ENCODE assay signal across 18 cellular contexts in the genomic region with DNA sequence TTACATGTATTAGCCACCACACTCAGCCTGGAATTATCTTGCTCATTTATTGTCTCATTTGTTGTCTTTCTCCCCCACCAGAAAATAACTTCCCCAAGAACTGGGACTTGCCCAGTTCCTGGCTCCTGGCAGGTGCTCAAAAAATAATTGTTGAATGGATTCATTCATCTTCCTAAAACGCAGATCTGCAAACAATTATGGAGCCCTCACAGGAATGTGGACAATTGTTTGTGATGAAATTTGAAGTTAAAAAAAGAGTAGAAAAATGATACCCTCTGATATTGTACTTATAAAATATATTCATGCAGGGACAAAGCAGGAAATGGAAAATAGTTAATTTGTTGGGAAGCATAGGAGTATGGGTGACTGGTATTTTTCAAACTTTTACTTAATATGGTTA.
DNase-seq lines count a peak whose midpoint lies in the region; ATAC-seq, FAIRE-seq and TF ChIP-seq lines count a peak whose summit lies in the region.
"Had no signal": no experiment of that assay in that cellular context is flagged by ENCODE, and none has a peak within 500 bp of the region (broad histone marks: within the 10 kb centered on the region; RNA-seq: fewer than 3 reads in every experiment).

No MANE protein-coding gene starts in this region.

- H3K27me3 ChIP-seq in PC-3 (ENCODE audit: low read length): no peaks in the 10 kb centered on the region
- H3K27me3 ChIP-seq in testis: no peaks in the 10 kb centered on the region
- H3K27me3 ChIP-seq: Peyer's patch had no signal

- peak overlapping the region; percentile 6 for H3K27ac ChIP-seq in PC-3 (ENCODE audit: low read length)
- H3K27ac ChIP-seq in testis: no peak overlapping the region
- H3K27ac ChIP-seq: Peyer's patch had no signal

- H3K9me3 ChIP-seq in PC-3 (ENCODE audit: low read length): no peaks in the 10 kb centered on the region
- H3K9me3 ChIP-seq in testis: no peaks in the 10 kb centered on the region
- H3K9me3 ChIP-seq: Peyer's patch had no signal

- H4K20me1 ChIP-seq in PC-3 (ENCODE audit: low read length): no peaks in the 10 kb centered on the region

- H3K4me2 ChIP-seq in PC-3 (ENCODE audit: low read length): no peak overlapping the region

- TF ChIP-seq CTCF in PC-3 (conservative IDR thresholded peaks at IDR 0.05; ENCODE audit: low read depth, low read length): no peak
- no peak for TF ChIP-seq CTCF in omental fat pad (IDR thresholded peaks at IDR 0.05)
- TF ChIP-seq CTCF in testis (IDR thresholded peaks at IDR 0.05): no peak

- H3K9ac ChIP-seq in PC-3 (ENCODE audit: low read length): no peak overlapping the region

- H3F3A ChIP-seq in PC-3 (ENCODE audit: low read length, unreplicated experiment): no peaks in the 10 kb centered on the region

- WGBS in testis, 2 donors: 44 to 58% methylated on average over 1 of the region's 1 CpG

- CTCF ChIA-PET in PC-3 (lab: Charles Lee): no interaction called here

- POLR2A ChIA-PET in PC-3 (lab: Charles Lee; ENCODE audit: unreplicated experiment): no interaction called here

- BruUV-seq in PC-3 (replicated peaks; lab: Mats Ljungman, UMichigan): no TSS peak

- FAIRE-seq in endometrium (lab: Jason Lieb, UNC): peak; percentile 23

- H3K4me1 ChIP-seq in PC-3 (ENCODE audit: insufficient read depth, low read length) (peaks cover 49% of the 10 kb centered on the region), testis (no peaks in the 10 kb centered on the region)
- H3K4me1 ChIP-seq: Peyer's patch had no signal

- intact Hi-C loops in PC-3 (cut with micrococcal nuclease) (no loop called here), testis (cut with DNase I; ENCODE audit: low total_unique reads) (no loop called here)

- no peaks in the 10 kb centered on the region for H3K9me2 ChIP-seq in PC-3 (replicated peaks; ENCODE audit: low read length)

- ATAC-seq in PC-3 (no peak), HG02884 (IDR thresholded peaks at IDR 0.05; ENCODE audit: unreplicated experiment) (no peak), omental fat pad (ENCODE audit: low FRiP score) (no peak)

- DNase-seq in EH (ENCODE audit: low read depth): peak; percentile 53
- peak; percentile 72 for DNase-seq in PC-3
- DNase-seq in activated CD4-positive, alpha-beta T cell treated with anti-CD3 and anti-CD28 coated beads for 48 hours: no peak
- DNase-seq in omental fat pad (ENCODE audit: low spot score): no peak
- no peak for DNase-seq in testis
- DNase-seq: DMS79 treated with DMSO at 0.1 percent for 48 hours, GDM1, H7, IMR-90, Kasumi-1, NCI-H1436, NCI-H2029 treated with DMSO at 0.1 percent for 48 hours, NCI-H510A, NCI-H82, Peyer's patch, SHP77 treated with DMSO at 0.1 percent for 48 hours had no signal

- H3K36me3 ChIP-seq in PC-3 (ENCODE audit: low read depth, low read length): no peaks in the 10 kb centered on the region
- H3K36me3 ChIP-seq in testis (ENCODE audit: low read depth, missing control alignments): no peaks in the 10 kb centered on the region
- H3K36me3 ChIP-seq: Peyer's patch had no signal

- H3K79me2 ChIP-seq in PC-3 (ENCODE audit: low read length): no peaks in the 10 kb centered on the region

- TF ChIP-seq POLR2A in testis (IDR thresholded peaks at IDR 0.05): no peak

- H3K4me3 ChIP-seq in PC-3 (ENCODE audit: low read length): no peak overlapping the region
- no peak overlapping the region for H3K4me3 ChIP-seq in testis
- H3K4me3 ChIP-seq: Peyer's patch had no signal

- no peak overlapping the region for H2AFZ ChIP-seq in PC-3 (ENCODE audit: low read length)

Comparison
In these comparisons a context has a peak if more than half of its experiments do, and no peak if none do; other contexts are left out.
1. DNase-seq: peak in EH (single experiment) and PC-3 (single experiment); none in activated CD4-positive, alpha-beta T cell treated with anti-CD3 and anti-CD28 coated beads for 48 hours (single experiment), omental fat pad (single experiment) and testis (single experiment).